1 cellular context compared by ENCODE assay signal in genomic region chr1:155015527-155016230, GRCh38.
TF ChIP-seq lines count a peak whose summit lies in the region.

No MANE protein-coding gene starts in this region.

TF ChIP-seq in H1, 55 proteins besides CTCF, POLR2A, EP300 and RAD21:
- TF ChIP-seq KDM1A (IDR thresholded peaks at IDR 0.05; ENCODE audit: borderline replicate concordance, low read length) (no peak), SP1 (IDR thresholded peaks at IDR 0.05; ENCODE audit: low read depth, low read length) (no peak), RFX5 (IDR thresholded peaks at IDR 0.05; ENCODE audit: borderline replicate concordance, low read depth, low read length) (no peak), TAF7 (optimal IDR thresholded peaks at IDR 0.05; ENCODE audit: borderline replicate concordance, low read depth, low read length) (no peak), ASH2L (IDR thresholded peaks at IDR 0.05; ENCODE audit: low read length) (no peak), KDM4A (IDR thresholded peaks at IDR 0.05; ENCODE audit: low read depth, low read length, severe bottlenecking) (no peak), SAP30 (IDR thresholded peaks at IDR 0.05; ENCODE audit: insufficient read depth, insufficient replicate concordance, low read length) (no peak), GTF2F1 (IDR thresholded peaks at IDR 0.05; ENCODE audit: borderline replicate concordance, low read depth, low read length) (no peak), CREB1 (IDR thresholded peaks at IDR 0.05) (no peak)
